Comparison of ENCODE assay signal across 1 cellular context in genomic region chr12:14365294-14366210, GRCh38.
TF ChIP-seq lines count a peak whose summit lies in the region.

A gene with protein sequence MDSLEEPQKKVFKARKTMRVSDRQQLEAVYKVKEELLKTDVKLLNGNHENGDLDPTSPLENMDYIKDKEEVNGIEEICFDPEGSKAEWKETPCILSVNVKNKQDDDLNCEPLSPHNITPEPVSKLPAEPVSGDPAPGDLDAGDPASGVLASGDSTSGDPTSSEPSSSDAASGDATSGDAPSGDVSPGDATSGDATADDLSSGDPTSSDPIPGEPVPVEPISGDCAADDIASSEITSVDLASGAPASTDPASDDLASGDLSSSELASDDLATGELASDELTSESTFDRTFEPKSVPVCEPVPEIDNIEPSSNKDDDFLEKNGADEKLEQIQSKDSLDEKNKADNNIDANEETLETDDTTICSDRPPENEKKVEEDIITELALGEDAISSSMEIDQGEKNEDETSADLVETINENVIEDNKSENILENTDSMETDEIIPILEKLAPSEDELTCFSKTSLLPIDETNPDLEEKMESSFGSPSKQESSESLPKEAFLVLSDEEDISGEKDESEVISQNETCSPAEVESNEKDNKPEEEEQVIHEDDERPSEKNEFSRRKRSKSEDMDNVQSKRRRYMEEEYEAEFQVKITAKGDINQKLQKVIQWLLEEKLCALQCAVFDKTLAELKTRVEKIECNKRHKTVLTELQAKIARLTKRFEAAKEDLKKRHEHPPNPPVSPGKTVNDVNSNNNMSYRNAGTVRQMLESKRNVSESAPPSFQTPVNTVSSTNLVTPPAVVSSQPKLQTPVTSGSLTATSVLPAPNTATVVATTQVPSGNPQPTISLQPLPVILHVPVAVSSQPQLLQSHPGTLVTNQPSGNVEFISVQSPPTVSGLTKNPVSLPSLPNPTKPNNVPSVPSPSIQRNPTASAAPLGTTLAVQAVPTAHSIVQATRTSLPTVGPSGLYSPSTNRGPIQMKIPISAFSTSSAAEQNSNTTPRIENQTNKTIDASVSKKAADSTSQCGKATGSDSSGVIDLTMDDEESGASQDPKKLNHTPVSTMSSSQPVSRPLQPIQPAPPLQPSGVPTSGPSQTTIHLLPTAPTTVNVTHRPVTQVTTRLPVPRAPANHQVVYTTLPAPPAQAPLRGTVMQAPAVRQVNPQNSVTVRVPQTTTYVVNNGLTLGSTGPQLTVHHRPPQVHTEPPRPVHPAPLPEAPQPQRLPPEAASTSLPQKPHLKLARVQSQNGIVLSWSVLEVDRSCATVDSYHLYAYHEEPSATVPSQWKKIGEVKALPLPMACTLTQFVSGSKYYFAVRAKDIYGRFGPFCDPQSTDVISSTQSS (plus strand): TSS chr12:14365682. CDS start chr12:14423916, 58,234 bp downstream.

TF ChIP-seq in GM12878, 131 proteins besides CTCF, POLR2A, EP300 and RAD21 (continued from another document):
- TF ChIP-seq, protein P1, sequence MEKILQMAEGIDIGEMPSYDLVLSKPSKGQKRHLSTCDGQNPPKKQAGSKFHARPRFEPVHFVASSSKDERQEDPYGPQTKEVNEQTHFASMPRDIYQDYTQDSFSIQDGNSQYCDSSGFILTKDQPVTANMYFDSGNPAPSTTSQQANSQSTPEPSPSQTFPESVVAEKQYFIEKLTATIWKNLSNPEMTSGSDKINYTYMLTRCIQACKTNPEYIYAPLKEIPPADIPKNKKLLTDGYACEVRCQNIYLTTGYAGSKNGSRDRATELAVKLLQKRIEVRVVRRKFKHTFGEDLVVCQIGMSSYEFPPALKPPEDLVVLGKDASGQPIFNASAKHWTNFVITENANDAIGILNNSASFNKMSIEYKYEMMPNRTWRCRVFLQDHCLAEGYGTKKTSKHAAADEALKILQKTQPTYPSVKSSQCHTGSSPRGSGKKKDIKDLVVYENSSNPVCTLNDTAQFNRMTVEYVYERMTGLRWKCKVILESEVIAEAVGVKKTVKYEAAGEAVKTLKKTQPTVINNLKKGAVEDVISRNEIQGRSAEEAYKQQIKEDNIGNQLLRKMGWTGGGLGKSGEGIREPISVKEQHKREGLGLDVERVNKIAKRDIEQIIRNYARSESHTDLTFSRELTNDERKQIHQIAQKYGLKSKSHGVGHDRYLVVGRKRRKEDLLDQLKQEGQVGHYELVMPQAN (conservative IDR thresholded peaks at IDR 0.05): peak; percentile 29; the same call in 1 of the 2 replicates
- TF ChIP-seq HDAC2 (IDR thresholded peaks at IDR 0.05) (no peak), NR2C2 (IDR thresholded peaks at IDR 0.05; ENCODE audit: borderline replicate concordance, control insufficient read depth, insufficient read length, low read depth) (no peak), ZNF384 (IDR thresholded peaks at IDR 0.05; ENCODE audit: borderline replicate concordance, low read depth, low read length) (no peak; the same call in 1 of the 2 replicates), TARDBP (IDR thresholded peaks at IDR 0.05; ENCODE audit: borderline replicate concordance) (peak; percentile 49; the same call in 1 of the 2 replicates), RELA (IDR thresholded peaks at IDR 0.05; ENCODE audit: borderline replicate concordance, partially characterized antibody) (peak; percentile 27), POLR2AphosphoS2 (IDR thresholded peaks at IDR 0.05; ENCODE audit: low read depth, low read length) (0 out of 2 replicates have a peak, but pooled peaks have one; percentile 69), CBX5 (IDR thresholded peaks at IDR 0.05; ENCODE audit: low read depth) (peak; percentile 71), SMC3 (IDR thresholded peaks at IDR 0.05; ENCODE audit: borderline replicate concordance, low read length) (peak; percentile 34; the same call in 1 of the 2 replicates), GATAD2B (conservative IDR thresholded peaks at IDR 0.05; ENCODE audit: low read depth) (peak; percentile 67), SMAD1 (IDR thresholded peaks at IDR 0.05; ENCODE audit: low read depth, partially characterized antibody) (peak; percentile 32), BRCA1 (IDR thresholded peaks at IDR 0.05; ENCODE audit: low read depth, low read length) (no peak), CBFB (IDR thresholded peaks at IDR 0.05; ENCODE audit: low read depth) (peak; percentile 70), KLF5 (IDR thresholded peaks at IDR 0.05; ENCODE audit: partially characterized antibody) (peak; percentile 6), RAD51 (IDR thresholded peaks at IDR 0.05) (peak; percentile 95), ZNF622 (IDR thresholded peaks at IDR 0.05) (no peak), USF1 (IDR thresholded peaks at IDR 0.05; ENCODE audit: borderline replicate concordance, extremely low read length, insufficient read depth, low read depth, low read length) (peak; percentile 85), ZSCAN29 (IDR thresholded peaks at IDR 0.05) (no peak), JUNB (IDR thresholded peaks at IDR 0.05) (no peak), MEF2A (IDR thresholded peaks at IDR 0.05; ENCODE audit: insufficient read depth, low read depth, low read length) (no peak)
- TF ChIP-seq, protein P2, sequence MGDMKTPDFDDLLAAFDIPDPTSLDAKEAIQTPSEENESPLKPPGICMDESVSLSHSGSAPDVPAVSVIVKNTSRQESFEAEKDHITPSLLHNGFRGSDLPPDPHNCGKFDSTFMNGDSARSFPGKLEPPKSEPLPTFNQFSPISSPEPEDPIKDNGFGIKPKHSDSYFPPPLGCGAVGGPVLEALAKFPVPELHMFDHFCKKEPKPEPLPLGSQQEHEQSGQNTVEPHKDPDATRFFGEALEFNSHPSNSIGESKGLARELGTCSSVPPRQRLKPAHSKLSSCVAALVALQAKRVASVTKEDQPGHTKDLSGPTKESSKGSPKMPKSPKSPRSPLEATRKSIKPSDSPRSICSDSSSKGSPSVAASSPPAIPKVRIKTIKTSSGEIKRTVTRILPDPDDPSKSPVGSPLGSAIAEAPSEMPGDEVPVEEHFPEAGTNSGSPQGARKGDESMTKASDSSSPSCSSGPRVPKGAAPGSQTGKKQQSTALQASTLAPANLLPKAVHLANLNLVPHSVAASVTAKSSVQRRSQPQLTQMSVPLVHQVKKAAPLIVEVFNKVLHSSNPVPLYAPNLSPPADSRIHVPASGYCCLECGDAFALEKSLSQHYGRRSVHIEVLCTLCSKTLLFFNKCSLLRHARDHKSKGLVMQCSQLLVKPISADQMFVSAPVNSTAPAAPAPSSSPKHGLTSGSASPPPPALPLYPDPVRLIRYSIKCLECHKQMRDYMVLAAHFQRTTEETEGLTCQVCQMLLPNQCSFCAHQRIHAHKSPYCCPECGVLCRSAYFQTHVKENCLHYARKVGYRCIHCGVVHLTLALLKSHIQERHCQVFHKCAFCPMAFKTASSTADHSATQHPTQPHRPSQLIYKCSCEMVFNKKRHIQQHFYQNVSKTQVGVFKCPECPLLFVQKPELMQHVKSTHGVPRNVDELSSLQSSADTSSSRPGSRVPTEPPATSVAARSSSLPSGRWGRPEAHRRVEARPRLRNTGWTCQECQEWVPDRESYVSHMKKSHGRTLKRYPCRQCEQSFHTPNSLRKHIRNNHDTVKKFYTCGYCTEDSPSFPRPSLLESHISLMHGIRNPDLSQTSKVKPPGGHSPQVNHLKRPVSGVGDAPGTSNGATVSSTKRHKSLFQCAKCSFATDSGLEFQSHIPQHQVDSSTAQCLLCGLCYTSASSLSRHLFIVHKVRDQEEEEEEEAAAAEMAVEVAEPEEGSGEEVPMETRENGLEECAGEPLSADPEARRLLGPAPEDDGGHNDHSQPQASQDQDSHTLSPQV (IDR thresholded peaks at IDR 0.05): no peak
- TF ChIP-seq, protein P3, sequence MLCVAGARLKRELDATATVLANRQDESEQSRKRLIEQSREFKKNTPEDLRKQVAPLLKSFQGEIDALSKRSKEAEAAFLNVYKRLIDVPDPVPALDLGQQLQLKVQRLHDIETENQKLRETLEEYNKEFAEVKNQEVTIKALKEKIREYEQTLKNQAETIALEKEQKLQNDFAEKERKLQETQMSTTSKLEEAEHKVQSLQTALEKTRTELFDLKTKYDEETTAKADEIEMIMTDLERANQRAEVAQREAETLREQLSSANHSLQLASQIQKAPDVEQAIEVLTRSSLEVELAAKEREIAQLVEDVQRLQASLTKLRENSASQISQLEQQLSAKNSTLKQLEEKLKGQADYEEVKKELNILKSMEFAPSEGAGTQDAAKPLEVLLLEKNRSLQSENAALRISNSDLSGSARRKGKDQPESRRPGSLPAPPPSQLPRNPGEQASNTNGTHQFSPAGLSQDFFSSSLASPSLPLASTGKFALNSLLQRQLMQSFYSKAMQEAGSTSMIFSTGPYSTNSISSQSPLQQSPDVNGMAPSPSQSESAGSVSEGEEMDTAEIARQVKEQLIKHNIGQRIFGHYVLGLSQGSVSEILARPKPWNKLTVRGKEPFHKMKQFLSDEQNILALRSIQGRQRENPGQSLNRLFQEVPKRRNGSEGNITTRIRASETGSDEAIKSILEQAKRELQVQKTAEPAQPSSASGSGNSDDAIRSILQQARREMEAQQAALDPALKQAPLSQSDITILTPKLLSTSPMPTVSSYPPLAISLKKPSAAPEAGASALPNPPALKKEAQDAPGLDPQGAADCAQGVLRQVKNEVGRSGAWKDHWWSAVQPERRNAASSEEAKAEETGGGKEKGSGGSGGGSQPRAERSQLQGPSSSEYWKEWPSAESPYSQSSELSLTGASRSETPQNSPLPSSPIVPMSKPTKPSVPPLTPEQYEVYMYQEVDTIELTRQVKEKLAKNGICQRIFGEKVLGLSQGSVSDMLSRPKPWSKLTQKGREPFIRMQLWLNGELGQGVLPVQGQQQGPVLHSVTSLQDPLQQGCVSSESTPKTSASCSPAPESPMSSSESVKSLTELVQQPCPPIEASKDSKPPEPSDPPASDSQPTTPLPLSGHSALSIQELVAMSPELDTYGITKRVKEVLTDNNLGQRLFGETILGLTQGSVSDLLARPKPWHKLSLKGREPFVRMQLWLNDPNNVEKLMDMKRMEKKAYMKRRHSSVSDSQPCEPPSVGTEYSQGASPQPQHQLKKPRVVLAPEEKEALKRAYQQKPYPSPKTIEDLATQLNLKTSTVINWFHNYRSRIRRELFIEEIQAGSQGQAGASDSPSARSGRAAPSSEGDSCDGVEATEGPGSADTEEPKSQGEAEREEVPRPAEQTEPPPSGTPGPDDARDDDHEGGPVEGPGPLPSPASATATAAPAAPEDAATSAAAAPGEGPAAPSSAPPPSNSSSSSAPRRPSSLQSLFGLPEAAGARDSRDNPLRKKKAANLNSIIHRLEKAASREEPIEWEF (IDR thresholded peaks at IDR 0.05; ENCODE audit: insufficient replicate concordance, low read depth, low read length): no peak
TF ChIP-seq in GM12878: peak in this region for 66.
